ENCODE assay signal across 22 cellular contexts in the genomic region with DNA sequence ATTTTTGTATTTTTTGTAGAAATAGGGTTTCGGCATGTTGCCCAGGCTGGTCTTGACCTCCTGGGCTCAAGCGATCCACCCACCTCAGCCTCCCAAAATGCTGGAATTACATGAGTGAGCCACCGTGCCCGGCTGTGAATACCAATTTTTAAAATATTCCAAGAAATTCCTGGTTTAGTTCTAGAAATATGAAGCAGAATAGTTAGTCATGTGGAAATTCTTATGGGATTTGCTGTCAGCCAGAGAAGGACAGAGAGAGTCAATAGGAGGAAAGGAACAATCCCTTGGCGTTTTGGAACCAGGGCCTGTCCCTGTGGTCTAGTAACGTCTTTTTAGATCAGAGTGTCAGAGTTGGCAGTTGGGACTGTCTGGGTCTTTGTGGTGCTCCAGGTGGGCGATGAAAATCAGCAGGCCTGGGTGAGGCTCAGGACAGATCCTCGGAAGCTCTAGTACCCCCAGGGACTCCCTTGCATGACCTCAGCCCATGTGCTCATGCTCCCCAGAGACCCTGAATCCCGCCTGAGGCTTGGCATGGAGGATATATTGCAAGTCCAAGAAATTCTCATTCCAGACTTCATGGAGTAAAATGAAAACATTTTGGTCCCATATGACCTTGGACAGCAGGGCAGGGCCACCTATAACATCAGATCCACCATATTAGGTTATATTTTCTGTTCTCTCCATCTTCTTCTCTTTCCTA. TPM values are rescaled to one million over a fixed set of nuclear protein-coding genes. Genes with fewer than 3 reads are reported as not detected.
DNase-seq lines count a peak whose midpoint lies in the region; ATAC-seq and TF ChIP-seq lines count a peak whose summit lies in the region.
"Had no signal": no experiment of that assay in that cellular context is flagged by ENCODE, and none has a peak within 500 bp of the region (broad histone marks: within the 10 kb centered on the region; RNA-seq: fewer than 3 reads in every experiment).

No MANE protein-coding gene starts in this region.

- intact Hi-C loops in PC-9 (cut with micrococcal nuclease; ENCODE audit: unreplicated experiment), result no loop called here

- peaks cover 11% of the 10 kb centered on the region for H3K4me1 ChIP-seq in ACC112 (ENCODE audit: control insufficient read depth, insufficient read depth, low read length, unreplicated experiment)
- H3K4me1 ChIP-seq in PC-9 (replicated peaks; ENCODE audit: insufficient read depth), result no peaks in the 10 kb centered on the region
- H3K4me1 ChIP-seq: prostate gland had no signal

- no peak overlapping the region for H3K4me2 ChIP-seq in PC-9

- no peak for ATAC-seq in HG03521 (IDR thresholded peaks at IDR 0.05; ENCODE audit: unreplicated experiment)
- no peak for ATAC-seq in HG03432 (IDR thresholded peaks at IDR 0.05; ENCODE audit: unreplicated experiment)
- ATAC-seq: stimulated activated memory B cell treated with anti-CD40 and anti-IgM and Interleukin-4, amounts not matched to agents 10 μg/mL and 1 μg/mL and 100 μg/mL, for 72 hours had no signal

- H2AFZ ChIP-seq in ACC112 (ENCODE audit: low read length, unreplicated experiment) (no peak overlapping the region), PC-9 (no peak overlapping the region)

- H4K20me1 ChIP-seq in PC-9 (ENCODE audit: insufficient read depth), result no peaks in the 10 kb centered on the region; the same call in 1 of the 2 replicates

- peak; percentile 40 for DNase-seq in EL
- DNase-seq in cardiac fibroblast (ENCODE audit: low read depth in 2 of 2), result peak; percentile 48 to 49
- DNase-seq in mesenteric fat pad (ENCODE audit: low spot score), result peak; percentile 41
- DNase-seq in stimulated activated naive CD4-positive, alpha-beta T cell (lab: John Stamatoyannopoulos, UW), result no peak
- no peak for DNase-seq in PC-9
- DNase-seq: activated CD4-positive, alpha-beta T cell treated with anti-CD3 and anti-CD28 coated beads for 1 hour; activated naive CD4-positive, alpha-beta T cell treated with Interleukin-2 at 50 U/mL for 16 hours; erythroblast; GDM1; glutamatergic neuron; MV-4-11; NCI-H2029; NCI-H510A treated with DMSO at 0.1 percent for 48 hours; stimulated activated CD4-positive, alpha-beta T cell treated with anti-CD3 and anti-CD28 coated beads, Interleukin-12 subunit alpha, Interleukin-12 subunit beta, amount 100 ng/mL, for 4 hours had no signal

- CTCF ChIA-PET in PC-9 (lab: Charles Lee), result no interaction called here

- H3K9me3 ChIP-seq in PC-9 (ENCODE audit: insufficient read depth, low read depth), result no peaks in the 10 kb centered on the region
- H3K9me3 ChIP-seq: prostate gland had no signal

- POLR2A ChIA-PET in PC-9 (lab: Charles Lee; ENCODE audit: unreplicated experiment), result no interaction called here

- no peaks in the 10 kb centered on the region for H3K9me2 ChIP-seq in PC-9 (ENCODE audit: insufficient read depth)

- H3K27me3 ChIP-seq in ACC112 (ENCODE audit: insufficient read depth, low read length) (peaks cover 7% of the 10 kb centered on the region; the same call in 1 of the 2 replicates), PC-9 (ENCODE audit: insufficient read depth, low read depth) (peaks cover 5% of the 10 kb centered on the region; the same call in 1 of the 2 replicates)

- no peaks in the 10 kb centered on the region for H3K79me2 ChIP-seq in ACC112 (ENCODE audit: control insufficient read depth, insufficient read depth, low read length, unreplicated experiment)
- no peaks in the 10 kb centered on the region for H3K79me2 ChIP-seq in PC-9 (ENCODE audit: low read depth)

- H3K36me3 ChIP-seq in ACC112 (ENCODE audit: insufficient read depth, low read length), result 0 out of 2 replicates have a peak, but pooled peaks cover 2% of the 10 kb centered on the region
- H3K36me3 ChIP-seq in PC-9 (ENCODE audit: low read depth), result peaks cover 6% of the 10 kb centered on the region; the same call in 1 of the 2 replicates
- H3K36me3 ChIP-seq: prostate gland had no signal

- 0 out of 2 replicates have a peak, but pooled peaks cover 6% of the 10 kb centered on the region for H3F3A ChIP-seq in PC-9 (ENCODE audit: insufficient read depth, low read depth)

- H3K4me3 ChIP-seq in ACC112 (ENCODE audit: low read depth, low read length) (no peak overlapping the region), cardiac fibroblast (replicated peaks in 1 of 2; ENCODE audit: low read depth in 2 of 2, low read length in 2 of 2) (no peak overlapping the region), PC-9 (no peak overlapping the region)
- H3K4me3 ChIP-seq: dorsolateral prefrontal cortex, prostate gland had no signal

- TF ChIP-seq CTCF in cardiac fibroblast (IDR thresholded peaks at IDR 0.05; ENCODE audit: low read depth, low read length) (no peak), PC-9 (conservative IDR thresholded peaks at IDR 0.05) (no peak)

- H3K27ac ChIP-seq in ACC112 (ENCODE audit: low read depth, low read length), result peak overlapping the region; percentile 40
- H3K27ac ChIP-seq in PC-9, result no peak overlapping the region
- H3K27ac ChIP-seq: HL-60, prostate gland had no signal

- BruUV-seq in PC-9 (replicated peaks; lab: Mats Ljungman, UMichigan), result no TSS peak

RNA-seq across cellular contexts. Expression of gene NODAL, which starts 7.8 kb away (rescaled TPM):
- total RNA-seq in mesenteric fat pad (not detected), PC-9 (2021) (not detected in 2 replicates)
- total RNA-seq: prostate gland, SK-MEL-5 had no signal

RNA-seq across cellular contexts. Expression of gene EIF4EBP2, which starts 29.8 kb away (rescaled TPM):
- total RNA-seq in mesenteric fat pad, result 137 TPM
- total RNA-seq in PC-9 (2021), result 57.4 and 80.3 TPM in 2 replicates

RNA-seq across cellular contexts. Expression of gene PALD1, which starts 44.8 kb away (rescaled TPM):
- total RNA-seq in mesenteric fat pad (7.6 TPM), PC-9 (2021) (5.2 and 7.5 TPM in 2 replicates)

RNA-seq across cellular contexts. Expression of gene LRRC20, which starts 51.3 kb away (rescaled TPM):
- total RNA-seq in mesenteric fat pad (1.9 TPM), PC-9 (2021) (40.2 and 41.5 TPM in 2 replicates)

Comparison
In these comparisons a context has a peak if more than half of its experiments do, and no peak if none do; other contexts are left out.
1. DNase-seq: peak in EL (single experiment), cardiac fibroblast (2 of 2) and mesenteric fat pad (single experiment); none in stimulated activated naive CD4-positive, alpha-beta T cell (0 of 6) and PC-9 (0 of 2).